23 cellular contexts compared by ENCODE assay signal in genomic region chr10:94146313-94146712, GRCh38.
DNase-seq lines count a peak whose midpoint lies in the region; ATAC-seq and TF ChIP-seq lines count a peak whose summit lies in the region.
"Had no signal": no experiment of that assay in that cellular context is flagged by ENCODE, and none has a peak within 500 bp of the region (broad histone marks: within the 10 kb centered on the region; RNA-seq: fewer than 3 reads in every experiment).

No MANE protein-coding gene starts in this region.

- TF ChIP-seq CTCF in right atrium auricular region (IDR thresholded peaks at IDR 0.05), result no peak
- no peak for TF ChIP-seq CTCF in ascending aorta (IDR thresholded peaks at IDR 0.05)
- no peak for TF ChIP-seq CTCF in esophagus muscularis mucosa (IDR thresholded peaks at IDR 0.05)
- no peak for TF ChIP-seq CTCF in thoracic aorta (IDR thresholded peaks at IDR 0.05)

- H3K27me3 Mint-ChIP-seq in stimulated activated naive CD8-positive, alpha-beta T cell treated with anti-CD3 and anti-CD28 coated beads, Interleukin-15, amount 100 ng/mL, for 72 hours, result no peaks in the 10 kb centered on the region

- no peak for DNase-seq in Right ventricle myocardium superior
- no peak for DNase-seq in right atrium auricular region (ENCODE audit: low spot score)
- no peak for DNase-seq in ascending aorta (ENCODE audit: low spot score in 2 of 2)
- DNase-seq in esophagus muscularis mucosa (ENCODE audit: extremely low spot score), result peak; percentile 66
- no peak for DNase-seq in thoracic aorta (ENCODE audit: low spot score)
- DNase-seq in stimulated activated naive CD8-positive, alpha-beta T cell treated with anti-CD3 and anti-CD28 coated beads, Interleukin-15, amount 100 ng/mL, for 72 hours, result no peak
- DNase-seq in DMS153 treated with DMSO at 0.1 percent for 48 hours (lab: John Stamatoyannopoulos, UW; ENCODE audit: unreplicated experiment), result no peak
- DNase-seq: 8988T; ACHN; AML-193; BE2C; CD4-positive, alpha-beta T cell; CD8-positive, alpha-beta memory T cell; DMS 273 treated with DMSO at 0.1 percent for 48 hours; DMS79 treated with DMSO at 0.1 percent for 48 hours; GF-D8; GM23248; H7; HCEC 1CT had no signal

- no peak for TF ChIP-seq EP300 in esophagus muscularis mucosa (IDR thresholded peaks at IDR 0.05)

- H3K4me3 Mint-ChIP-seq in stimulated activated naive CD8-positive, alpha-beta T cell treated with anti-CD3 and anti-CD28 coated beads, Interleukin-15, amount 100 ng/mL, for 72 hours, result no peak overlapping the region
- H3K4me3 Mint-ChIP-seq: CD14-positive monocyte; CD4-positive, alpha-beta T cell; CD8-positive, alpha-beta memory T cell had no signal

- intact Hi-C loops in Right ventricle myocardium superior (cut with DNase I) (no loop called here), ascending aorta (cut with DNase I) (loop anchor here (5.0 to 10.0 kb wide), 3 partner anchors 46 to 152 kb away; partner anchors contain the start of gene PLCE1), esophagus muscularis mucosa (cut with DNase I) (no loop called here)

- H3K9me3 ChIP-seq in right atrium auricular region, result no peaks in the 10 kb centered on the region
- no peaks in the 10 kb centered on the region for H3K9me3 ChIP-seq in ascending aorta
- no peaks in the 10 kb centered on the region for H3K9me3 ChIP-seq in esophagus muscularis mucosa
- no peaks in the 10 kb centered on the region for H3K9me3 ChIP-seq in thoracic aorta
- H3K9me3 ChIP-seq: A549, BE2C had no signal

- peaks cover 0 to 8% of the 10 kb centered on the region in 2 donors for H3K4me1 ChIP-seq in right atrium auricular region
- H3K4me1 ChIP-seq in ascending aorta, result peaks cover 3 to 23% of the 10 kb centered on the region in 2 donors
- peaks cover 0 to 35% (median 17%) of the 10 kb centered on the region in 4 donors for H3K4me1 ChIP-seq in esophagus muscularis mucosa
- peaks cover 25 to 37% of the 10 kb centered on the region in 2 donors for H3K4me1 ChIP-seq in thoracic aorta (ENCODE audit: control insufficient read depth in 1 of 2, low read depth in 2 of 2)
- H3K4me1 ChIP-seq: A549; BE2C; BLaER1 treated with 17β-estradiol and CSF1 and Interleukin-3, amounts not matched to agents 10 nM and 100 nM had no signal

- TF ChIP-seq POLR2A in esophagus muscularis mucosa (IDR thresholded peaks at IDR 0.05; ENCODE audit: low read depth), result no peak

- no peaks in the 10 kb centered on the region for H3K27me3 ChIP-seq in right atrium auricular region
- H3K27me3 ChIP-seq in ascending aorta, result no peaks in the 10 kb centered on the region
- no peaks in the 10 kb centered on the region for H3K27me3 ChIP-seq in esophagus muscularis mucosa
- H3K27me3 ChIP-seq in thoracic aorta (replicated peaks; ENCODE audit: insufficient read depth), result no peaks in the 10 kb centered on the region
- H3K27me3 ChIP-seq: BE2C; BLaER1 treated with 17β-estradiol and CSF1 and Interleukin-3, amounts not matched to agents 10 nM and 100 nM had no signal

- no peaks in the 10 kb centered on the region for H3K4me1 Mint-ChIP-seq in stimulated activated naive CD8-positive, alpha-beta T cell treated with anti-CD3 and anti-CD28 coated beads, Interleukin-15, amount 100 ng/mL, for 72 hours
- H3K4me1 Mint-ChIP-seq: CD14-positive monocyte; CD8-positive, alpha-beta memory T cell had no signal

- no peaks in the 10 kb centered on the region for H3K36me3 ChIP-seq in right atrium auricular region
- H3K36me3 ChIP-seq in ascending aorta, result no peaks in the 10 kb centered on the region
- no peaks in the 10 kb centered on the region for H3K36me3 ChIP-seq in esophagus muscularis mucosa
- H3K36me3 ChIP-seq in thoracic aorta, result no peaks in the 10 kb centered on the region
- H3K36me3 ChIP-seq: BE2C; BLaER1 treated with 17β-estradiol and CSF1 and Interleukin-3, amounts not matched to agents 10 nM and 100 nM had no signal

- peak; percentile 34 for ATAC-seq in Right ventricle myocardium superior (ENCODE audit: poor library complexity)
- ATAC-seq in thoracic aorta (ENCODE audit: insufficient number of reproducible peaks, low FRiP score, low read depth), result no peak
- ATAC-seq in stimulated activated naive CD8-positive, alpha-beta T cell treated with anti-CD3 and anti-CD28 coated beads, Interleukin-15, amount 100 ng/mL, for 72 hours, result no peak
- ATAC-seq in GM21619 (IDR thresholded peaks at IDR 0.05; ENCODE audit: unreplicated experiment), result no peak
- ATAC-seq: A549 had no signal

- H3K9me3 Mint-ChIP-seq in stimulated activated naive CD8-positive, alpha-beta T cell treated with anti-CD3 and anti-CD28 coated beads, Interleukin-15, amount 100 ng/mL, for 72 hours, result peaks cover 0 to 9% of the 10 kb centered on the region in 2 donors
- H3K9me3 Mint-ChIP-seq: CD4-positive, alpha-beta T cell; CD8-positive, alpha-beta memory T cell had no signal

- 76% methylated on average over 8 of the region's 8 CpGs for WGBS in esophagus muscularis mucosa

- H3K4me3 ChIP-seq in right atrium auricular region (no peak overlapping the region), ascending aorta (no peak overlapping the region), esophagus muscularis mucosa (no peak overlapping the region), thoracic aorta (no peak overlapping the region)
- H3K4me3 ChIP-seq: A549; BLaER1 treated with 17β-estradiol and CSF1 and Interleukin-3, amounts not matched to agents 10 nM and 100 nM; GM23248 had no signal

- H3K27ac ChIP-seq in right atrium auricular region (no peak overlapping the region), ascending aorta (peak overlapping the region; percentile 73), esophagus muscularis mucosa (replicated peaks in 1 of 4) (peak overlapping the region in 1 of 4 donors; percentile 22), thoracic aorta (peak overlapping the region; percentile 56 to 76)
- H3K27ac ChIP-seq: A549; BLaER1 treated with 17β-estradiol and CSF1 and Interleukin-3, amounts not matched to agents 10 nM and 100 nM; GM23248 had no signal

- H3K27ac Mint-ChIP-seq in stimulated activated naive CD8-positive, alpha-beta T cell treated with anti-CD3 and anti-CD28 coated beads, Interleukin-15, amount 100 ng/mL, for 72 hours, result no peak overlapping the region
- H3K27ac Mint-ChIP-seq: CD4-positive, alpha-beta T cell; CD8-positive, alpha-beta memory T cell had no signal

Comparison
In these comparisons a context has a peak if more than half of its experiments do, and no peak if none do; other contexts are left out.
1. H3K27ac ChIP-seq: peak in ascending aorta (2 of 2) and thoracic aorta (2 of 2); none in right atrium auricular region (0 of 2).